1 cellular context compared by ENCODE assay signal in genomic region chr17:40618754-40619625, GRCh38.
TF ChIP-seq lines count a peak whose summit lies in the region.

No MANE protein-coding gene starts in this region.

TF ChIP-seq in HepG2, 621 proteins besides CTCF, POLR2A, EP300 and RAD21 (continued from another document and continues in another):
- TF ChIP-seq ZNF800 (CRISPR knock-in tag; IDR thresholded peaks at IDR 0.05), result no peak; the same call in 1 of the 2 replicates
- TF ChIP-seq HBP1 (CRISPR knock-in tag; IDR thresholded peaks at IDR 0.05; ENCODE audit: low read depth), result peak; percentile 51; the same call in 1 of the 2 replicates
- TF ChIP-seq ZNF780A (CRISPR knock-in tag; IDR thresholded peaks at IDR 0.05), result no peak
- TF ChIP-seq PTBP1 (IDR thresholded peaks at IDR 0.05; ENCODE audit: low read depth, low read length, poor library complexity, severe bottlenecking), result no peak
- TF ChIP-seq ZNF18 (CRISPR knock-in tag; IDR thresholded peaks at IDR 0.05; ENCODE audit: insufficient replicate concordance), result no peak
- TF ChIP-seq TRAFD1 (CRISPR knock-in tag; IDR thresholded peaks at IDR 0.05; ENCODE audit: borderline replicate concordance), result no peak
- TF ChIP-seq ZFP62 (CRISPR knock-in tag; IDR thresholded peaks at IDR 0.05), result no peak
- TF ChIP-seq ZIK1 (CRISPR knock-in tag; IDR thresholded peaks at IDR 0.05; ENCODE audit: borderline replicate concordance, low read depth), result no peak
- no peak for TF ChIP-seq RARG (CRISPR knock-in tag; IDR thresholded peaks at IDR 0.05; ENCODE audit: low read depth)
- no peak for TF ChIP-seq ZNF761 (CRISPR knock-in tag; conservative IDR thresholded peaks at IDR 0.05)
- TF ChIP-seq ZBTB7B (CRISPR knock-in tag; IDR thresholded peaks at IDR 0.05), result no peak
- TF ChIP-seq ZBTB44 (CRISPR knock-in tag; IDR thresholded peaks at IDR 0.05), result no peak
- TF ChIP-seq SMC3 (IDR thresholded peaks at IDR 0.05; ENCODE audit: low read length), result no peak
- TF ChIP-seq ZNF329 (CRISPR knock-in tag; IDR thresholded peaks at IDR 0.05; ENCODE audit: low read depth), result no peak
- TF ChIP-seq PRPF4 (IDR thresholded peaks at IDR 0.05; ENCODE audit: low read depth, low read length, poor library complexity, severe bottlenecking), result no peak
- TF ChIP-seq RNF2 (conservative IDR thresholded peaks at IDR 0.05; ENCODE audit: low read depth), result no peak
- no peak for TF ChIP-seq ZNF275 (CRISPR knock-in tag; IDR thresholded peaks at IDR 0.05; ENCODE audit: borderline replicate concordance)
- TF ChIP-seq MNT (IDR thresholded peaks at IDR 0.05), result no peak
- no peak for TF ChIP-seq DBP (CRISPR knock-in tag; IDR thresholded peaks at IDR 0.05; ENCODE audit: not compliant biosample characterization)
- no peak for TF ChIP-seq AKNA (CRISPR knock-in tag; IDR thresholded peaks at IDR 0.05; ENCODE audit: borderline replicate concordance)
- TF ChIP-seq ZNF550 (CRISPR knock-in tag; IDR thresholded peaks at IDR 0.05; ENCODE audit: borderline replicate concordance), result no peak
- no peak for TF ChIP-seq TCF7L2 (IDR thresholded peaks at IDR 0.05; ENCODE audit: low read depth, low read length)
- TF ChIP-seq JDP2 (CRISPR knock-in tag; IDR thresholded peaks at IDR 0.05; ENCODE audit: borderline replicate concordance), result no peak
- TF ChIP-seq THYN1 (CRISPR knock-in tag; IDR thresholded peaks at IDR 0.05; ENCODE audit: borderline replicate concordance, low read depth), result no peak
- TF ChIP-seq TERF1 (CRISPR knock-in tag; IDR thresholded peaks at IDR 0.05), result no peak
- TF ChIP-seq FOXP4 (CRISPR knock-in tag; IDR thresholded peaks at IDR 0.05), result peak; percentile 25; the same call in 1 of the 2 replicates
- TF ChIP-seq ZNF772 (CRISPR knock-in tag; IDR thresholded peaks at IDR 0.05), result 0 out of 2 replicates have a peak, but pooled peaks have one; percentile 34
- TF ChIP-seq ZNF562 (CRISPR knock-in tag; IDR thresholded peaks at IDR 0.05; ENCODE audit: borderline replicate concordance), result no peak
- no peak for TF ChIP-seq ETV6 (CRISPR knock-in tag; conservative IDR thresholded peaks at IDR 0.05)
- TF ChIP-seq ZNF879 (CRISPR knock-in tag; IDR thresholded peaks at IDR 0.05), result no peak
- no peak for TF ChIP-seq IKZF4 (CRISPR knock-in tag; IDR thresholded peaks at IDR 0.05; ENCODE audit: borderline replicate concordance, low read depth, not compliant biosample characterization)
- TF ChIP-seq NFKB2 (CRISPR knock-in tag; IDR thresholded peaks at IDR 0.05; ENCODE audit: borderline replicate concordance), result no peak
- TF ChIP-seq HOMEZ (CRISPR knock-in tag; IDR thresholded peaks at IDR 0.05; ENCODE audit: low read depth), result no peak
